ENCODE assay signal across 35 cellular contexts in the genomic region with DNA sequence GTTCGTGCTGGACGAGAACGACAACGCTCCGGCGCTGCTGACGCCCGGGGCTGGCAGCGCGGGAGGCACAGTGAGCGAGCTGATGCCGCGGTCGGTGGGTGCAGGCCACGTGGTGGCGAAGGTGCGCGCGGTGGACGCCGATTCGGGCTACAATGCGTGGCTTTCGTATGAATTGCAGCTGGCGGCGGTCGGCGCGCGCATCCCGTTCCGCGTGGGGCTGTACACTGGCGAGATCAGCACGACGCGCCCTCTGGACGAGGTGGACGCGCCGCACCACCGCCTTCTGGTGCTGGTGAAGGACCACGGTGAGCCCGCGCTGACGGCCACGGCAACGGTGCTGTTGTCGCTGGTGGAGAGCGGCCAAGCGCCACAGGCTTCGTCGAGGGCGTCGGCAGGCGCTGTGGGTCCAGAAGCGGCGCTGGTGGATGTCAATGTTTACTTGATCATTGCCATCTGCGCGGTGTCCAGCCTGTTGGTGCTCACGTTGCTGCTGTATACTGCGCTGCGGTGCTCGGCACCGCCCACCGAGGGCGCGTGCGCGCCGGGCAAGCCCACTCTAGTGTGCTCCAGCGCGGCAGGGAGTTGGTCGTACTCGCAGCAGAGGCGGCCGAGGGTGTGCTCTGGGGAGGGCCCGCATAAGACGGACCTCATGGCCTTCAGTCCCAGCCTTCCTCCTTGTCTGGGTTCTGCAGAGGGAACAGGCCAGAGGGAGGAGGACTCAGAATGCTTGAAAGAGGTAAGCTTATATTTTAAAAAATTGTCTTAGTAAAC. TPM values are rescaled to one million over a fixed set of nuclear protein-coding genes. Genes with fewer than 3 reads are reported as not detected.
"Had no signal": no experiment of that assay in that cellular context is flagged by ENCODE, and none has a peak within 500 bp of the region (broad histone marks: within the 10 kb centered on the region; RNA-seq: fewer than 3 reads in every experiment).

No MANE protein-coding gene starts in this region.

- H3K4me1 ChIP-seq: heart right ventricle, left ventricle myocardium inferior, pancreas, psoas muscle, sigmoid colon, tibial artery had no signal

- H3K9me3 ChIP-seq: psoas muscle had no signal

- H3K27me3 Mint-ChIP-seq: activated CD4-positive, alpha-beta T cell treated with anti-CD3 and anti-CD28 coated beads, Interleukin-2, amount 10 ng/mL, durations not matched to agents 24 days and 14 days had no signal

- H3K4me3 ChIP-seq: heart right ventricle, left ventricle myocardium inferior, pancreas, psoas muscle, sigmoid colon, tibial artery had no signal

- H3K27ac Mint-ChIP-seq: activated CD4-positive, alpha-beta memory T cell treated with anti-CD3 and anti-CD28 coated beads for 36 hours; activated CD4-positive, alpha-beta T cell treated with anti-CD3 and anti-CD28 coated beads, Interleukin-2, amount 10 ng/mL, durations not matched to agents 24 days and 14 days; activated naive CD4-positive, alpha-beta T cell treated with anti-CD3 and anti-CD28 coated beads, Interleukin-2, amount 50 U/mL, for 24 hours; activated naive CD8-positive, alpha-beta T cell treated with anti-CD3 and anti-CD28 coated beads, Interleukin-2, amount 50 U/mL, for 24 hours; activated T-cell treated with anti-CD3 and anti-CD28 coated beads, Interleukin-2, amount 50 U/mL, for 24 hours; activated T-helper 2 cell treated with anti-CD3 and anti-CD28 coated beads, Interferon-gamma antibody, Interleukin-2, Interleukin-4, amounts not matched to agents 10 μg/mL and 5 μg/mL and 100 μg/mL, durations not matched to agents 14 hours and 24 hours and 36 hours; dendritic cell treated with granulocyte-macrophage colony-stimulating factor and Interleukin-4, amounts not matched to agents 40 ng/mL and 50 ng/mL, for 4 days; nephron; stimulated activated memory B cell treated with anti-CD40 and anti-IgM and Interleukin-4, amounts not matched to agents 10 μg/mL and 1 μg/mL and 100 μg/mL, for 72 hours; T-helper 1 cell treated with Interleukin-12 subunit alpha and Interleukin-12 subunit beta and Interleukin-4 antibody, amounts not matched to agents 30 μg/mL and 1 μg/mL, for 36 hours had no signal

- H3K4me3 Mint-ChIP-seq: activated CD4-positive, alpha-beta memory T cell treated with anti-CD3 and anti-CD28 coated beads for 36 hours; activated CD4-positive, alpha-beta T cell treated with anti-CD3 and anti-CD28 coated beads, Interleukin-2, amount 10 ng/mL, durations not matched to agents 24 days and 14 days; activated naive CD4-positive, alpha-beta T cell treated with anti-CD3 and anti-CD28 coated beads, Interleukin-2, amount 50 U/mL, for 24 hours; activated naive CD8-positive, alpha-beta T cell treated with anti-CD3 and anti-CD28 coated beads, Interleukin-2, amount 50 U/mL, for 24 hours; activated T-cell treated with anti-CD3 and anti-CD28 coated beads, Interleukin-2, amount 50 U/mL, for 24 hours; dendritic cell treated with granulocyte-macrophage colony-stimulating factor and Interleukin-4, amounts not matched to agents 40 ng/mL and 50 ng/mL, for 4 days; nephron; stimulated activated memory B cell treated with anti-CD40 and anti-IgM and Interleukin-4, amounts not matched to agents 10 μg/mL and 1 μg/mL and 100 μg/mL, for 72 hours; stimulated activated naive CD8-positive, alpha-beta T cell treated with anti-CD3 and anti-CD28 coated beads, Interleukin-15, amount 100 ng/mL, for 72 hours; T-helper 1 cell treated with Interleukin-12 subunit alpha and Interleukin-12 subunit beta and Interleukin-4 antibody, amounts not matched to agents 30 μg/mL and 1 μg/mL, for 36 hours had no signal

- H3K36me3 Mint-ChIP-seq: stimulated activated memory B cell treated with anti-CD40 and anti-IgM and Interleukin-4, amounts not matched to agents 10 μg/mL and 1 μg/mL and 100 μg/mL, for 72 hours had no signal

- H3K4me1 Mint-ChIP-seq: activated CD4-positive, alpha-beta T cell treated with anti-CD3 and anti-CD28 coated beads, Interleukin-2, amount 10 ng/mL, durations not matched to agents 24 days and 14 days; activated naive CD4-positive, alpha-beta T cell treated with anti-CD3 and anti-CD28 coated beads, Interleukin-2, amount 50 U/mL, for 24 hours; activated naive CD8-positive, alpha-beta T cell treated with anti-CD3 and anti-CD28 coated beads, Interleukin-2, amount 50 U/mL, for 24 hours; nephron; stimulated activated memory B cell treated with anti-CD40 and anti-IgM and Interleukin-4, amounts not matched to agents 10 μg/mL and 1 μg/mL and 100 μg/mL, for 72 hours; stimulated activated naive CD8-positive, alpha-beta T cell treated with anti-CD3 and anti-CD28 coated beads, Interleukin-15, amount 100 ng/mL, for 72 hours had no signal

- DNase-seq: activated CD4-positive, alpha-beta memory T cell treated with anti-CD3 and anti-CD28 coated beads for 36 hours; activated CD4-positive, alpha-beta T cell treated with anti-CD3 and anti-CD28 coated beads, Interleukin-2, amount 10 ng/mL, durations not matched to agents 24 days and 14 days; activated CD4-positive, CD25-positive, alpha-beta regulatory T cell treated with anti-CD3 and anti-CD28 coated beads, Interleukin-2, amount 50 U/mL, for 72 hours; activated CD8-positive, alpha-beta memory T cell treated with anti-CD3 and anti-CD28 coated beads, Interleukin-2, amount 50 U/mL, for 48 hours; activated naive CD8-positive, alpha-beta T cell treated with anti-CD3 and anti-CD28 coated beads, Interleukin-2, amount 50 U/mL, for 24 hours; activated T-cell treated with anti-CD3 and anti-CD28 coated beads, Interleukin-2, amount 50 U/mL, for 24 hours; amygdala; central memory CD4-positive, alpha-beta T cell; foreskin melanocyte; heart right ventricle; kidney glomerular epithelial cell; left ventricle myocardium inferior; sigmoid colon; small intestine; stimulated activated CD4-positive, alpha-beta T cell treated with anti-CD3 and anti-CD28 coated beads, Interleukin-1b, Interleukin-23, amount 100 ng/mL, for 48 hours; stimulated activated CD4-positive, alpha-beta T cell treated with anti-CD3 and anti-CD28 coated beads, Interleukin-4, amount 100 ng/mL, for 4 hours; stimulated activated CD8-positive, alpha-beta memory T cell treated with anti-CD3 and anti-CD28 coated beads, Interleukin-4, amount 100 ng/mL, for 48 hours; stimulated activated naive CD8-positive, alpha-beta T cell treated with anti-CD3 and anti-CD28 coated beads, Interleukin-15, amount 100 ng/mL, for 72 hours; substantia nigra; SW 1271; T-helper 9 cell; tibial artery; WERI-Rb-1 had no signal

- H3K27ac ChIP-seq: esophagus muscularis mucosa, heart right ventricle, left ventricle myocardium inferior, pancreas, psoas muscle, sigmoid colon, tibial artery, WERI-Rb-1 had no signal

- ATAC-seq: activated naive CD8-positive, alpha-beta T cell treated with anti-CD3 and anti-CD28 coated beads, Interleukin-2, amount 50 U/mL, for 24 hours; heart right ventricle; pancreas; psoas muscle; stimulated activated memory B cell treated with anti-CD40 and anti-IgM and Interleukin-4, amounts not matched to agents 10 μg/mL and 1 μg/mL and 100 μg/mL, for 72 hours; stimulated activated naive CD8-positive, alpha-beta T cell treated with anti-CD3 and anti-CD28 coated beads, Interleukin-15, amount 100 ng/mL, for 72 hours had no signal

- H3K27me3 ChIP-seq: pancreas had no signal

- H3K36me3 ChIP-seq: esophagus muscularis mucosa, heart right ventricle, left ventricle myocardium inferior, pancreas, sigmoid colon, tibial artery, WERI-Rb-1 had no signal

- FAIRE-seq: pancreas, small intestine had no signal

RNA-seq across cellular contexts. Expression of a gene that starts 2.2 kb away (rescaled TPM):
- total RNA-seq: activated CD4-positive, alpha-beta memory T cell treated with anti-CD3 and anti-CD28 coated beads for 36 hours; activated CD4-positive, alpha-beta T cell treated with anti-CD3 and anti-CD28 coated beads, Interleukin-2, amount 10 ng/mL, durations not matched to agents 24 days and 14 days; activated CD8-positive, alpha-beta memory T cell treated with anti-CD3 and anti-CD28 coated beads for 36 hours; activated T-helper 2 cell treated with anti-CD3 and anti-CD28 coated beads, Interferon-gamma antibody, Interleukin-2, Interleukin-4, amounts not matched to agents 10 μg/mL and 5 μg/mL and 100 μg/mL, durations not matched to agents 14 hours and 24 hours and 36 hours; heart right ventricle; left ventricle myocardium inferior; lung microvascular endothelial cell; psoas muscle had no signal
- polyA plus RNA-seq: heart right ventricle, psoas muscle had no signal

RNA-seq across cellular contexts. Expression of a gene that starts 9.0 kb away (rescaled TPM):
- total RNA-seq: activated CD4-positive, alpha-beta memory T cell treated with anti-CD3 and anti-CD28 coated beads for 36 hours; activated CD4-positive, alpha-beta T cell treated with anti-CD3 and anti-CD28 coated beads, Interleukin-2, amount 10 ng/mL, durations not matched to agents 24 days and 14 days; activated CD8-positive, alpha-beta memory T cell treated with anti-CD3 and anti-CD28 coated beads for 36 hours; activated T-helper 2 cell treated with anti-CD3 and anti-CD28 coated beads, Interferon-gamma antibody, Interleukin-2, Interleukin-4, amounts not matched to agents 10 μg/mL and 5 μg/mL and 100 μg/mL, durations not matched to agents 14 hours and 24 hours and 36 hours; glomerular endothelial cell; left ventricle myocardium inferior; psoas muscle had no signal

RNA-seq across cellular contexts. Expression of a gene that starts 15.4 kb away (rescaled TPM):
- total RNA-seq: activated CD4-positive, alpha-beta memory T cell treated with anti-CD3 and anti-CD28 coated beads for 36 hours; activated CD4-positive, alpha-beta T cell treated with anti-CD3 and anti-CD28 coated beads, Interleukin-2, amount 10 ng/mL, durations not matched to agents 24 days and 14 days; activated CD8-positive, alpha-beta memory T cell treated with anti-CD3 and anti-CD28 coated beads for 36 hours; activated T-helper 2 cell treated with anti-CD3 and anti-CD28 coated beads, Interferon-gamma antibody, Interleukin-2, Interleukin-4, amounts not matched to agents 10 μg/mL and 5 μg/mL and 100 μg/mL, durations not matched to agents 14 hours and 24 hours and 36 hours; left ventricle myocardium inferior had no signal
- polyA plus RNA-seq: heart right ventricle had no signal

RNA-seq across cellular contexts. Expression of a gene that starts 28.4 kb away (rescaled TPM):
- total RNA-seq: activated CD4-positive, alpha-beta memory T cell treated with anti-CD3 and anti-CD28 coated beads for 36 hours; activated CD4-positive, alpha-beta T cell treated with anti-CD3 and anti-CD28 coated beads, Interleukin-2, amount 10 ng/mL, durations not matched to agents 24 days and 14 days; activated CD8-positive, alpha-beta memory T cell treated with anti-CD3 and anti-CD28 coated beads for 36 hours; activated T-helper 2 cell treated with anti-CD3 and anti-CD28 coated beads, Interferon-gamma antibody, Interleukin-2, Interleukin-4, amounts not matched to agents 10 μg/mL and 5 μg/mL and 100 μg/mL, durations not matched to agents 14 hours and 24 hours and 36 hours had no signal

RNA-seq across cellular contexts. Expression of a gene that starts 35.9 kb away (rescaled TPM):
- total RNA-seq: activated CD4-positive, alpha-beta memory T cell treated with anti-CD3 and anti-CD28 coated beads for 36 hours; activated CD4-positive, alpha-beta T cell treated with anti-CD3 and anti-CD28 coated beads, Interleukin-2, amount 10 ng/mL, durations not matched to agents 24 days and 14 days; activated CD8-positive, alpha-beta memory T cell treated with anti-CD3 and anti-CD28 coated beads for 36 hours; activated T-helper 2 cell treated with anti-CD3 and anti-CD28 coated beads, Interferon-gamma antibody, Interleukin-2, Interleukin-4, amounts not matched to agents 10 μg/mL and 5 μg/mL and 100 μg/mL, durations not matched to agents 14 hours and 24 hours and 36 hours; left ventricle myocardium inferior had no signal
- polyA plus RNA-seq: heart right ventricle had no signal
